In genomic region chr17:41973457-41973856, GRCh38 we compare ENCODE assay signal across 15 cellular contexts. TPM values are rescaled to one million over a fixed set of nuclear protein-coding genes. Genes with fewer than 3 reads are reported as not detected.
DNase-seq lines count a peak whose midpoint lies in the region; ATAC-seq and TF ChIP-seq lines count a peak whose summit lies in the region.
"Had no signal": no experiment of that assay in that cellular context is flagged by ENCODE, and none has a peak within 500 bp of the region (broad histone marks: within the 10 kb centered on the region; RNA-seq: fewer than 3 reads in every experiment).

No MANE protein-coding gene starts in this region.

- CTCF ChIA-PET in AG04450 (lab: Charles Lee), result no interaction called here
- CTCF ChIA-PET in RWPE1 (lab: Yijun Ruan, JAX), result interaction anchor here (0.6 kb wide), 1 partner anchor 27 kb away, joined by 3 read pairs; no protein-coding TSS in a partner anchor

- TF ChIP-seq CTCF in AG04450 (IDR thresholded peaks at IDR 0.05; ENCODE audit: low read depth, low read length) (no peak), RWPE1 (conservative IDR thresholded peaks at IDR 0.05; ENCODE audit: low read depth) (no peak), gastroesophageal sphincter (IDR thresholded peaks at IDR 0.05) (no peak), ovary (IDR thresholded peaks at IDR 0.05) (no peak)

- H3K4me1 ChIP-seq in gastroesophageal sphincter, result peaks cover 0 to 84% (median 16%) of the 10 kb centered on the region in 3 donors
- H3K4me1 ChIP-seq in ovary (ENCODE audit: insufficient read depth), result peaks cover 6% of the 10 kb centered on the region
- H3K4me1 ChIP-seq: colonic mucosa had no signal

- POLR2A ChIA-PET in AG04450 (lab: Yijun Ruan, JAX), result no interaction called here
- POLR2A ChIA-PET in RWPE1 (lab: Yijun Ruan, JAX; ENCODE audit: low non-redundant PET), result no interaction called here

- H3K27ac ChIP-seq in AG04450 (ENCODE audit: low read depth, low read length), result peak overlapping the region; percentile 11
- H3K27ac ChIP-seq in RWPE1, result peak overlapping the region; percentile 56
- peak overlapping the region in 3 of 4 donors; percentile 56 to 74 (median 69) for H3K27ac ChIP-seq in gastroesophageal sphincter
- H3K27ac ChIP-seq in ovary, result peak overlapping the region; percentile 11 to 76
- H3K27ac ChIP-seq: colonic mucosa, HL-60, thyroid gland had no signal

- WGBS in gastroesophageal sphincter (ENCODE audit: low coverage in 1 of 2), 2 donors, result 84% methylated on average over 3 of the region's 21 CpGs; no CpG with 5 or more reads in 1 of the 2 donors
- 12 to 29% (median 16%) methylated on average over 21 of the region's 21 CpGs for WGBS in ovary, 3 donors

- H3K27me3 ChIP-seq in AG04450 (ENCODE audit: control insufficient read depth, insufficient read depth, low read length) (no peaks in the 10 kb centered on the region), gastroesophageal sphincter (no peaks in the 10 kb centered on the region), ovary (no peaks in the 10 kb centered on the region)
- H3K27me3 ChIP-seq: colonic mucosa, thyroid gland had no signal

- intact Hi-C loops in ovary (cut with DNase I), result loop anchor here in 1 of 4 donors (5.0 kb wide), 1 partner anchor 604 kb away; the partner anchor contains the start of gene PSMC3IP

- H3K9me3 ChIP-seq in AG04450 (ENCODE audit: control insufficient read depth, insufficient read depth, low read length), result no peaks in the 10 kb centered on the region
- no peaks in the 10 kb centered on the region for H3K9me3 ChIP-seq in gastroesophageal sphincter
- H3K9me3 ChIP-seq in ovary, result no peaks in the 10 kb centered on the region
- H3K9me3 ChIP-seq: colonic mucosa, thyroid gland had no signal

- DNase-seq in AG04450 (ENCODE audit: low read depth, low spot score) (no peak), RWPE1 (ENCODE audit: low spot score) (no peak), ovary (peak; percentile 63 to 80 (median 72)), retina (no peak)
- DNase-seq in activated naive CD4-positive, alpha-beta T cell (lab: John Stamatoyannopoulos, UW), result no peak
- DNase-seq in stimulated activated naive CD4-positive, alpha-beta T cell (lab: John Stamatoyannopoulos, UW), result no peak
- DNase-seq: activated CD4-positive, CD25-positive, alpha-beta regulatory T cell treated with anti-CD3 and anti-CD28 coated beads, Interleukin-2, amount 50 U/mL, for 72 hours; colonic mucosa; GDM1; MM.1S; thyroid gland had no signal

- no peak for TF ChIP-seq EP300 in gastroesophageal sphincter (IDR thresholded peaks at IDR 0.05)
- no peak for TF ChIP-seq EP300 in ovary (IDR thresholded peaks at IDR 0.05)

- TF ChIP-seq POLR2A in gastroesophageal sphincter (IDR thresholded peaks at IDR 0.05) (no peak), ovary (IDR thresholded peaks at IDR 0.05) (no peak)

- ATAC-seq in gastroesophageal sphincter (no peak), GM18517 (IDR thresholded peaks at IDR 0.05; ENCODE audit: unreplicated experiment) (no peak)
- ATAC-seq: activated T-helper 17 cell treated with anti-CD3 and anti-CD28 coated beads, Interleukin-2, amount 50 U/mL, for 72 hours had no signal

- peaks cover 0 to 100% of the 10 kb centered on the region in 2 donors for H3K36me3 ChIP-seq in gastroesophageal sphincter
- no peaks in the 10 kb centered on the region for H3K36me3 ChIP-seq in ovary

- H3K4me3 ChIP-seq in AG04450 (ENCODE audit: low read depth, low read length), result no peak overlapping the region
- no peak overlapping the region for H3K4me3 ChIP-seq in gastroesophageal sphincter
- H3K4me3 ChIP-seq in ovary, result no peak overlapping the region
- H3K4me3 ChIP-seq: colonic mucosa, thyroid gland had no signal

RNA-seq across cellular contexts. Expression of gene CNP, which starts 6.9 kb away (rescaled TPM):
- polyA plus RNA-seq in AG04450 (2011; rRNA removed), result 53.0 and 85.7 TPM in 2 replicates
- polyA minus RNA-seq in AG04450 (2011; rRNA and poly(A)+ RNA removed), result 126 and 219 TPM in 2 replicates
- total RNA-seq in gastroesophageal sphincter, result 10 to 100 TPM; 56.7 to 97.9 (median 64.7) TPM
- 10 to 100 TPM; 30.5 to 88.9 (median 77.5) TPM for total RNA-seq in ovary
- 10 to 100 TPM; 30.7 to 47.0 TPM for polyA plus RNA-seq in ovary

RNA-seq across cellular contexts. Expression of gene ODAD4, which starts 43.0 kb away (rescaled TPM):
- polyA plus RNA-seq in AG04450 (2011; rRNA removed), result 0.47 and 0.56 TPM in 2 replicates
- 0.74 and 2.0 TPM in 2 replicates for polyA minus RNA-seq in AG04450 (2011; rRNA and poly(A)+ RNA removed)
- 1 to 10 TPM in 1 of 4 donors, under 1 TPM in 3; 0.19 to 2.2 (median 0.60) TPM for total RNA-seq in gastroesophageal sphincter
- 10 to 100 TPM in 1 of 7 donors, 1 to 10 TPM in 6; 1.1 to 11.0 (median 2.4) TPM for total RNA-seq in ovary
- 1 to 10 TPM; 1.7 to 2.1 TPM for polyA plus RNA-seq in ovary

RNA-seq across cellular contexts. Expression of gene DNAJC7, which starts 43.8 kb away (rescaled TPM):
- polyA plus RNA-seq in AG04450 (2011; rRNA removed), result 62.0 and 66.4 TPM in 2 replicates
- 46.4 and 57.9 TPM in 2 replicates for polyA minus RNA-seq in AG04450 (2011; rRNA and poly(A)+ RNA removed)
- 10 to 100 TPM; 41.9 to 59.6 (median 54.4) TPM for total RNA-seq in gastroesophageal sphincter
- total RNA-seq in ovary, result 10 to 100 TPM; 37.7 to 92.4 (median 70.1) TPM
- 100 to 1,000 TPM in 1 of 2 donors, 10 to 100 TPM in 1; 61.1 to 102 TPM for polyA plus RNA-seq in ovary

RNA-seq across cellular contexts. Expression of gene NKIRAS2, which starts 46.4 kb away (rescaled TPM):
- polyA plus RNA-seq in AG04450 (2011; rRNA removed) (46.5 and 51.3 TPM in 2 replicates), ovary (10 to 100 TPM; 23.9 to 25.4 TPM)
- polyA minus RNA-seq in AG04450 (2011; rRNA and poly(A)+ RNA removed), result 28.8 and 37.3 TPM in 2 replicates
- total RNA-seq in gastroesophageal sphincter (10 to 100 TPM; 40.1 to 72.3 (median 52.8) TPM), ovary (10 to 100 TPM; 11.8 to 27.6 (median 22.2) TPM)

RNA-seq across cellular contexts. Expression of gene ACLY, which starts 54.7 kb away (rescaled TPM):
- polyA plus RNA-seq in AG04450 (2011; rRNA removed) (161 and 163 TPM in 2 replicates), ovary (10 to 100 TPM; 26.9 to 69.4 TPM)
- 273 and 347 TPM in 2 replicates for polyA minus RNA-seq in AG04450 (2011; rRNA and poly(A)+ RNA removed)
- total RNA-seq in gastroesophageal sphincter (10 to 100 TPM; 40.8 to 84.0 (median 61.6) TPM), ovary (100 to 1,000 TPM in 1 of 7 donors, 10 to 100 TPM in 6; 23.6 to 119 (median 53.4) TPM)

Comparison
In these comparisons a context has a peak if more than half of its experiments do, and no peak if none do; other contexts are left out.
1. DNase-seq: peak in ovary (5 of 5); none in AG04450 (single experiment), RWPE1 (single experiment), retina (single experiment), activated naive CD4-positive, alpha-beta T cell (0 of 4) and stimulated activated naive CD4-positive, alpha-beta T cell (0 of 6).
2. H3K27ac ChIP-seq: peak in every context shown above with its lines; median percentile 69 in gastroesophageal sphincter; 56 in RWPE1; 44 in ovary; 11 in AG04450.